In genomic region chr22:46053563-46054090, GRCh38 we compare ENCODE assay signal across 7 cellular contexts.
DNase-seq lines count a peak whose midpoint lies in the region; ATAC-seq, FAIRE-seq and TF ChIP-seq lines count a peak whose summit lies in the region.

No MANE protein-coding gene starts in this region.

- peak; percentile 41 for ATAC-seq in GM18511 (IDR thresholded peaks at IDR 0.05; ENCODE audit: unreplicated experiment)
- ATAC-seq in HG02938 (IDR thresholded peaks at IDR 0.05; ENCODE audit: unreplicated experiment) = no peak

- peak overlapping the region; percentile 97 for H3K27ac ChIP-seq in parathyroid adenoma

- FAIRE-seq in frontal cortex (lab: Jason Lieb, UNC) = no peak

- H3K4me3 ChIP-seq in parathyroid adenoma (ENCODE audit: low read depth, low read length) = peak overlapping the region; percentile 70

- no peaks in the 10 kb centered on the region for H3K27me3 ChIP-seq in parathyroid adenoma (ENCODE audit: control insufficient read depth, insufficient read depth, low read length)

- peaks cover 13% of the 10 kb centered on the region for H3K79me2 ChIP-seq in parathyroid adenoma

- H2AFZ ChIP-seq in parathyroid adenoma = peak overlapping the region; percentile 75

- H3K9me3 ChIP-seq in parathyroid adenoma (ENCODE audit: control insufficient read depth, low read length) = no peaks in the 10 kb centered on the region

- H3K4me1 ChIP-seq in parathyroid adenoma = peaks cover 9% of the 10 kb centered on the region

- no peak for TF ChIP-seq CTCF in parathyroid adenoma (IDR thresholded peaks at IDR 0.05)

- H3K9ac ChIP-seq in parathyroid adenoma = peak overlapping the region; percentile 61

- peak overlapping the region; percentile 83 for H3K4me2 ChIP-seq in parathyroid adenoma (ENCODE audit: low read length)

- DNase-seq in OCI-M1 (lab: John Stamatoyannopoulos, UW) (peak; percentile 56), frontal cortex (ENCODE audit: low spot score in 2 of 2) (peak; percentile 85 to 93), NCI-H526 treated with DMSO at 0.1 percent for 48 hours (lab: John Stamatoyannopoulos, UW) (no peak)
- DNase-seq in activated naive CD4-positive, alpha-beta T cell treated with Interleukin-2 at 50 U/mL for 16 hours = peak; percentile 62

- no peaks in the 10 kb centered on the region for H3K36me3 ChIP-seq in parathyroid adenoma (ENCODE audit: control insufficient read depth, insufficient read depth, low read length)
